Comparison of ENCODE assay signal across 37 cellular contexts in genomic region chr12:18983854-18984253, GRCh38.
DNase-seq lines count a peak whose midpoint lies in the region; ATAC-seq, FAIRE-seq and TF ChIP-seq lines count a peak whose summit lies in the region.
"Had no signal": no experiment of that assay in that cellular context is flagged by ENCODE, and none has a peak within 500 bp of the region (broad histone marks: within the 10 kb centered on the region; RNA-seq: fewer than 3 reads in every experiment).

No MANE protein-coding gene starts in this region.

- DNase-seq in HepG2 (ENCODE audit: low spot score) (no peak), right lobe of liver (no peak), H9 (no peak), HTR-8/SVneo (ENCODE audit: insufficient read length, low spot score) (no peak), H1 (ENCODE audit: low read depth in 1 of 2, low spot score in 2 of 2) (no peak), dedifferentiated amniotic fluid mesenchymal stem cell (ENCODE audit: extremely low spot score) (no peak)
- no peak for DNase-seq in stimulated activated CD4-positive, alpha-beta T cell treated with anti-CD3 and anti-CD28 coated beads, Interleukin-4, amount 100 ng/mL, for 24 hours
- DNase-seq: 8988T; ACHN; AML-193; BE2C; C1 segment of cervical spinal cord; Caco-2; Calu3; CD4-positive, alpha-beta memory T cell; CD4-positive, alpha-beta T cell; CD4-positive, CD25-positive, alpha-beta regulatory T cell; CD8-positive, alpha-beta memory T cell; CD8-positive, alpha-beta T cell; COR-L47; DMS 273 treated with DMSO at 0.1 percent for 48 hours; DMS153; DMS53; DMS79; DMS79 treated with DMSO at 0.1 percent for 48 hours; DND-41; EL had no signal

- H4K8ac ChIP-seq in H9 (replicated peaks; ENCODE audit: insufficient read length, low read depth, low read length): no peak overlapping the region
- H4K8ac ChIP-seq in H1 (ENCODE audit: extremely low read depth, insufficient read depth, low read length): no peak overlapping the region

- BruUV-seq in HepG2 (replicated peaks; lab: Mats Ljungman, UMichigan): no TSS peak

- no peak overlapping the region for H3K9ac ChIP-seq in HepG2 (ENCODE audit: insufficient read depth, low read depth, low read length)
- H3K9ac ChIP-seq in H9 (ENCODE audit: extremely low read depth, insufficient read length, low read length): no peak overlapping the region
- H3K9ac ChIP-seq in H1 (replicated peaks in 1 of 4; ENCODE audit: extremely low read depth in 1 of 4, low read depth in 3 of 4, low read length in 3 of 4): no peak overlapping the region
- H3K9ac ChIP-seq: BLaER1; BLaER1 treated with 17β-estradiol and CSF1 and Interleukin-3, amounts not matched to agents 10 nM and 100 nM had no signal

- TF ChIP-seq RAD21 in HepG2 (CRISPR knock-in tag; IDR thresholded peaks at IDR 0.05) (no peak), H1 (IDR thresholded peaks at IDR 0.05 in 1 of 2, conservative IDR thresholded peaks at IDR 0.05 in 1 of 2; ENCODE audit: low read depth in 2 of 2, low read length in 2 of 2) (no peak)

- H3K4ac ChIP-seq in H9 (ENCODE audit: low read depth, low read length): no peak overlapping the region
- H3K4ac ChIP-seq in H1 (replicated peaks; ENCODE audit: insufficient read length, low read depth, low read length): no peak overlapping the region

- peak overlapping the region; percentile 9 for H3T11ph ChIP-seq in H9 (ENCODE audit: low read length)

- H3K4me1 Mint-ChIP-seq in H9: peaks cover 40 to 45% of the 10 kb centered on the region in 2 experiments
- H3K4me1 Mint-ChIP-seq: B cell; CD14-positive monocyte; CD4-positive, alpha-beta memory T cell; CD4-positive, CD25-positive, alpha-beta regulatory T cell; CD8-positive, alpha-beta memory T cell had no signal

- WGBS in HepG2 (ENCODE audit: low lambda C conversion rate): 38% methylated on average over 3 of the region's 3 CpGs
- WGBS in right lobe of liver (ENCODE audit: insufficient coverage, low coverage, low lambda C conversion rate, missing lambda C conversion rate): 14% methylated on average over 1 of the region's 3 CpGs
- no CpG with 5 or more reads among the region's 3 CpGs for WGBS in H9 (ENCODE audit: extremely low coverage, insufficient read length, low lambda C conversion rate)
- WGBS in H1 (ENCODE audit: extremely low coverage in 1 of 2, insufficient coverage in 1 of 2, insufficient read length in 1 of 2, insufficient replicate concordance in 2 of 2, low coverage in 1 of 2, low lambda C conversion rate in 2 of 2, missing lambda C conversion rate in 1 of 2), 2 experiments: 98% methylated on average over 3 of the region's 3 CpGs; no CpG with 5 or more reads in 1 of the 2 experiments

- TF ChIP-seq CTCF in HepG2 (CRISPR knock-in tag; IDR thresholded peaks at IDR 0.05) (no peak), right lobe of liver (IDR thresholded peaks at IDR 0.05) (no peak), H9 (conservative IDR thresholded peaks at IDR 0.05) (no peak), H1 (IDR thresholded peaks at IDR 0.05; ENCODE audit: control extremely low read depth in 1 of 3, insufficient read depth in 1 of 3, low read depth in 1 of 3, low read length in 3 of 3) (no peak)

- no peak overlapping the region for H3K4me3 Mint-ChIP-seq in H9
- H3K4me3 Mint-ChIP-seq: B cell; CD14-positive monocyte; CD4-positive, alpha-beta memory T cell; CD4-positive, alpha-beta T cell; CD4-positive, CD25-positive, alpha-beta regulatory T cell; CD8-positive, alpha-beta memory T cell; CD8-positive, alpha-beta T cell had no signal

- no peak overlapping the region; a peak in 1 of 7 replicates for H3K27ac Mint-ChIP-seq in H9
- H3K27ac Mint-ChIP-seq: B cell; CD14-positive monocyte; CD4-positive, alpha-beta memory T cell; CD4-positive, alpha-beta T cell; CD4-positive, CD25-positive, alpha-beta regulatory T cell; CD8-positive, alpha-beta memory T cell; CD8-positive, alpha-beta T cell had no signal

- no peak overlapping the region for H2BK120ac ChIP-seq in H9 (ENCODE audit: low read depth, low read length, poor library complexity, severe bottlenecking)
- H2BK120ac ChIP-seq in H1 (replicated peaks; ENCODE audit: low read depth, low read length): no peak overlapping the region

- FAIRE-seq in HepG2 (lab: Jason Lieb, UNC) (no peak), HTR-8/SVneo (lab: Jason Lieb, UNC) (peak; percentile 48), H1 (lab: Jason Lieb, UNC) (no peak)
- FAIRE-seq: A204.1, A549, D721Med had no signal

- no peaks in the 10 kb centered on the region for H3K27me3 ChIP-seq in HepG2 (ENCODE audit: control insufficient read depth in 1 of 2, insufficient read depth in 2 of 2, low read length in 2 of 2)
- H3K27me3 ChIP-seq in right lobe of liver: no peaks in the 10 kb centered on the region
- H3K27me3 ChIP-seq in H9 (ENCODE audit: insufficient read depth, low read length): no peaks in the 10 kb centered on the region
- H3K27me3 ChIP-seq in H1 (replicated peaks in 1 of 4; ENCODE audit: control insufficient read depth in 3 of 4, extremely low read depth in 1 of 4, insufficient read depth in 3 of 4, low read length in 3 of 4): no peaks in the 10 kb centered on the region
- H3K27me3 ChIP-seq: BE2C; BLaER1; BLaER1 treated with 17β-estradiol and CSF1 and Interleukin-3, amounts not matched to agents 10 nM and 100 nM had no signal

- no peaks in the 10 kb centered on the region for H3K23me2 ChIP-seq in H9 (ENCODE audit: insufficient read length, low read depth, low read length, poor library complexity, severe bottlenecking)
- no peaks in the 10 kb centered on the region; the same call in 1 of the 2 replicates for H3K23me2 ChIP-seq in H1 (ENCODE audit: low read depth, low read length)

- ATAC-seq in HepG2 (no peak), right lobe of liver (no peak), HG03139 (IDR thresholded peaks at IDR 0.05; ENCODE audit: unreplicated experiment) (no peak)
- ATAC-seq: A549; CD8-positive, alpha-beta T cell had no signal

- CTCF ChIA-PET in HepG2 (lab: Yijun Ruan, JAX; ENCODE audit: low intra/inter-chr PET ratio, low total read pairs): no interaction called here
- CTCF ChIA-PET in H1 (lab: Charles Lee; ENCODE audit: partially characterized antibody): no interaction called here

- H3K23ac ChIP-seq in H9 (ENCODE audit: insufficient read length, low read depth, low read length) (no peak overlapping the region), H1 (ENCODE audit: insufficient read length) (no peak overlapping the region)

- H3K4me1 ChIP-seq in HepG2 (ENCODE audit: insufficient read depth, low read length): no peaks in the 10 kb centered on the region
- no peaks in the 10 kb centered on the region for H3K4me1 ChIP-seq in right lobe of liver
- H3K4me1 ChIP-seq in H9 (ENCODE audit: insufficient read depth, low read length): peaks cover 3% of the 10 kb centered on the region; the same call in 1 of the 2 replicates
- peaks cover 0 to 9% (median 4%) of the 10 kb centered on the region in 4 experiments; a peak in 2 of 7 replicates for H3K4me1 ChIP-seq in H1 (replicated peaks in 1 of 4; ENCODE audit: control insufficient read depth in 3 of 4, insufficient read depth in 4 of 4, low read length in 3 of 4)
- H3K4me1 ChIP-seq: A549; BE2C; BLaER1; BLaER1 treated with 17β-estradiol and CSF1 and Interleukin-3, amounts not matched to agents 10 nM and 100 nM had no signal

- no peaks in the 10 kb centered on the region for H3K79me1 ChIP-seq in H9 (ENCODE audit: insufficient read depth, low read depth, low read length, poor library complexity, severe bottlenecking)
- no peaks in the 10 kb centered on the region for H3K79me1 ChIP-seq in H1 (ENCODE audit: low read depth, low read length)

- H3K18ac ChIP-seq in H9 (ENCODE audit: insufficient read length, low read depth, low read length): no peak overlapping the region
- H3K18ac ChIP-seq in H1 (ENCODE audit: extremely low read depth, low read length): no peak overlapping the region

- in situ Hi-C loops in HepG2 (cut with HindIII; ENCODE audit: extremely low pct_ligation_motif_present, low pct_unique_long_range_greater_than_20kb): no loop called here

- H3K4me3 ChIP-seq in HepG2 (replicated peaks in 1 of 3; ENCODE audit: insufficient read depth in 1 of 3, low read depth in 2 of 3, low read length in 3 of 3): no peak overlapping the region
- H3K4me3 ChIP-seq in right lobe of liver: no peak overlapping the region
- no peak overlapping the region for H3K4me3 ChIP-seq in H1 (ENCODE audit: extremely low read depth in 1 of 4, insufficient read depth in 2 of 4, low read depth in 3 of 4, low read length in 4 of 4)
- H3K4me3 ChIP-seq: A549; BLaER1; BLaER1 treated with 17β-estradiol and CSF1 and Interleukin-3, amounts not matched to agents 10 nM and 100 nM had no signal

- no peak for TF ChIP-seq POLR2A in HepG2 (IDR thresholded peaks at IDR 0.05; ENCODE audit: insufficient read depth in 1 of 2, low read depth in 2 of 2, low read length in 2 of 2)
- TF ChIP-seq POLR2A in right lobe of liver (IDR thresholded peaks at IDR 0.05): no peak
- no peak for TF ChIP-seq POLR2A in H1 (IDR thresholded peaks at IDR 0.05; ENCODE audit: control extremely low read depth in 1 of 2, low read depth in 2 of 2, low read length in 2 of 2)

- H3K9me3 ChIP-seq in HepG2 (ENCODE audit: low read length) (no peaks in the 10 kb centered on the region), right lobe of liver (no peaks in the 10 kb centered on the region), H9 (ENCODE audit: control insufficient read depth, low read depth, low read length) (no peaks in the 10 kb centered on the region), H1 (ENCODE audit: insufficient read depth in 2 of 2, low read depth in 1 of 2, low read length in 1 of 2) (peaks cover 0 to 5% of the 10 kb centered on the region in 2 experiments; a peak in 1 of 4 replicates)
- H3K9me3 ChIP-seq: A549, BE2C, BLaER1, Caco-2 had no signal

- H3K79me2 ChIP-seq in HepG2 (ENCODE audit: insufficient read depth, low read length) (no peaks in the 10 kb centered on the region), H9 (ENCODE audit: insufficient read depth, low read length) (no peaks in the 10 kb centered on the region), H1 (ENCODE audit: control insufficient read depth in 1 of 2, insufficient read depth in 2 of 2, low read length in 2 of 2) (no peaks in the 10 kb centered on the region)

- H2BK15ac ChIP-seq in H9 (ENCODE audit: low read depth, low read length): no peak overlapping the region
- H2BK15ac ChIP-seq in H1 (ENCODE audit: low read length): no peak overlapping the region; the same call in 1 of the 2 replicates

- H2BK12ac ChIP-seq in H9 (ENCODE audit: insufficient read length, low read depth, low read length) (no peak overlapping the region), H1 (ENCODE audit: low read depth, low read length) (no peak overlapping the region)

- no peaks in the 10 kb centered on the region for H3K36me3 ChIP-seq in HepG2 (replicated peaks in 1 of 2; ENCODE audit: control insufficient read depth in 1 of 2, insufficient read depth in 2 of 2, low read length in 2 of 2)
- H3K36me3 ChIP-seq in right lobe of liver: no peaks in the 10 kb centered on the region
- no peaks in the 10 kb centered on the region; a peak in 1 of 8 replicates for H3K36me3 ChIP-seq in H1 (ENCODE audit: control insufficient read depth in 2 of 4, insufficient read depth in 4 of 4, low read length in 3 of 4)
- H3K36me3 ChIP-seq: BE2C; BLaER1; BLaER1 treated with 17β-estradiol and CSF1 and Interleukin-3, amounts not matched to agents 10 nM and 100 nM had no signal

- H4K20me1 ChIP-seq in HepG2 (ENCODE audit: insufficient read depth, low read length): no peaks in the 10 kb centered on the region
- H4K20me1 ChIP-seq in H9 (ENCODE audit: control insufficient read depth, insufficient read depth, insufficient read length): no peaks in the 10 kb centered on the region
- H4K20me1 ChIP-seq in H1 (replicated peaks in 1 of 2; ENCODE audit: control insufficient read depth in 1 of 2, insufficient read depth in 2 of 2, low read length in 2 of 2): no peaks in the 10 kb centered on the region
- H4K20me1 ChIP-seq: BLaER1; BLaER1 treated with 17β-estradiol and CSF1 and Interleukin-3, amounts not matched to agents 10 nM and 100 nM had no signal

- no peak for TF ChIP-seq EP300 in HepG2 (IDR thresholded peaks at IDR 0.05; ENCODE audit: low read depth in 2 of 2, low read length in 2 of 2)
- no peak for TF ChIP-seq EP300 in HepG2 (CRISPR knock-in tag; IDR thresholded peaks at IDR 0.05; ENCODE audit: borderline replicate concordance)
- TF ChIP-seq EP300 in H1 (IDR thresholded peaks at IDR 0.05; ENCODE audit: borderline replicate concordance in 1 of 2, low read depth in 2 of 2, low read length in 2 of 2): no peak

- H2AFZ ChIP-seq in HepG2 (ENCODE audit: low read length) (no peak overlapping the region), H9 (ENCODE audit: low read length) (no peak overlapping the region), H1 (ENCODE audit: low read length) (no peak overlapping the region)

- H3K14ac ChIP-seq in H9 (ENCODE audit: insufficient read depth, low read length) (no peak overlapping the region), H1 (ENCODE audit: insufficient read length) (no peak overlapping the region)

- no peak overlapping the region for H2BK20ac ChIP-seq in H9 (ENCODE audit: low read depth, low read length, poor library complexity, severe bottlenecking)
- no peak overlapping the region for H2BK20ac ChIP-seq in H1 (ENCODE audit: low read length)

- no peak overlapping the region for H2AK5ac ChIP-seq in H9 (ENCODE audit: insufficient read length, low read length)
- peak overlapping the region; percentile 33; the same call in 1 of the 2 replicates for H2AK5ac ChIP-seq in H1 (ENCODE audit: low read depth, low read length)

- POLR2A ChIA-PET in HepG2 (lab: Yijun Ruan, JAX): no interaction called here
- POLR2A ChIA-PET in H1 (lab: Charles Lee; ENCODE audit: partially characterized antibody): no interaction called here

- H3K27me3 Mint-ChIP-seq in H9 (ENCODE audit: low read depth): no peaks in the 10 kb centered on the region
- H3K27me3 Mint-ChIP-seq: B cell; CD4-positive, alpha-beta memory T cell; CD4-positive, alpha-beta T cell; CD4-positive, CD25-positive, alpha-beta regulatory T cell had no signal

- H4K5ac ChIP-seq in H9 (ENCODE audit: insufficient read length, low read depth, low read length) (no peak overlapping the region), H1 (ENCODE audit: insufficient read length, low read depth, low read length) (no peak overlapping the region)

- intact Hi-C loops in HepG2 (cut with micrococcal nuclease; ENCODE audit: unreplicated experiment): no loop called here
- intact Hi-C loops in right lobe of liver (cut with DNase I): no loop called here

- H3K56ac ChIP-seq in H9 (ENCODE audit: insufficient read length, low read depth, low read length) (no peak overlapping the region), H1 (replicated peaks; ENCODE audit: insufficient read length, low read depth, low read length) (no peak overlapping the region)

- H3K4me2 ChIP-seq in HepG2 (ENCODE audit: low read depth, low read length): no peak overlapping the region
- no peak overlapping the region for H3K4me2 ChIP-seq in H9 (ENCODE audit: insufficient read depth, insufficient read length, low read length)
- no peak overlapping the region for H3K4me2 ChIP-seq in H1 (ENCODE audit: insufficient read depth in 1 of 2, low read depth in 2 of 2, low read length in 2 of 2)
- H3K4me2 ChIP-seq: A549; BLaER1; BLaER1 treated with 17β-estradiol and CSF1 and Interleukin-3, amounts not matched to agents 10 nM and 100 nM had no signal

- no peak overlapping the region for H3K27ac ChIP-seq in HepG2 (ENCODE audit: extremely low read length, insufficient read depth, low read length)
- no peak overlapping the region for H3K27ac ChIP-seq in right lobe of liver
- H3K27ac ChIP-seq in H9 (ENCODE audit: insufficient read length, low read depth, low read length): no peak overlapping the region
- H3K27ac ChIP-seq in H1 (ENCODE audit: low read depth, low read length): no peak overlapping the region
- H3K27ac ChIP-seq: 22Rv1; A549; BLaER1; BLaER1 treated with 17β-estradiol and CSF1 and Interleukin-3, amounts not matched to agents 10 nM and 100 nM; C4-2B had no signal

- peaks cover 0 to 3% of the 10 kb centered on the region in 2 experiments; a peak in 2 of 5 replicates for H3K9me3 Mint-ChIP-seq in H9
- H3K9me3 Mint-ChIP-seq: CD4-positive, alpha-beta T cell; CD8-positive, alpha-beta T cell had no signal

- no peak overlapping the region for H4K91ac ChIP-seq in H9 (ENCODE audit: insufficient read length, low read depth, low read length)
- no peak overlapping the region for H4K91ac ChIP-seq in H1 (replicated peaks; ENCODE audit: insufficient read length, low read length)

- peaks cover 2 to 12% (median 6%) of the 10 kb centered on the region in 3 experiments; a peak in 6 of 7 replicates for H3K36me3 Mint-ChIP-seq in H9 (ENCODE audit: insufficient read depth in 1 of 3, low read depth in 3 of 3)
- H3K36me3 Mint-ChIP-seq: CD14-positive monocyte; CD4-positive, alpha-beta memory T cell; CD4-positive, CD25-positive, alpha-beta regulatory T cell; CD8-positive, alpha-beta memory T cell; CD8-positive, alpha-beta T cell had no signal

- H2BK5ac ChIP-seq in H9 (ENCODE audit: insufficient read length, low read length) (no peak overlapping the region), H1 (ENCODE audit: low read depth, low read length) (no peak overlapping the region)
